ENCODE assay signal across 8 cellular contexts in genomic region chr4:36241771-36242170, GRCh38. TPM values are rescaled to one million over a fixed set of nuclear protein-coding genes. Genes with fewer than 3 reads are reported as not detected.
DNase-seq lines count a peak whose midpoint lies in the region; ATAC-seq, FAIRE-seq and TF ChIP-seq lines count a peak whose summit lies in the region.

No MANE protein-coding gene starts in this region.

- ATAC-seq in GM21390 (IDR thresholded peaks at IDR 0.05; ENCODE audit: unreplicated experiment): peak; percentile 51
- ATAC-seq in effector memory CD8-positive, alpha-beta T cell (replicated peaks): peak; percentile 42

- no peaks in the 10 kb centered on the region for H3K9me3 Mint-ChIP-seq in effector memory CD8-positive, alpha-beta T cell

- H3K4me3 Mint-ChIP-seq in effector memory CD8-positive, alpha-beta T cell: peak overlapping the region; percentile 96

- peak overlapping the region; percentile 95 to 96 for H3K27ac Mint-ChIP-seq in effector memory CD8-positive, alpha-beta T cell

- H3K4me1 Mint-ChIP-seq in effector memory CD8-positive, alpha-beta T cell (ENCODE audit: low read depth in 2 of 2): peaks cover 42 to 58% of the 10 kb centered on the region in 2 donors

- no peaks in the 10 kb centered on the region for H3K27me3 Mint-ChIP-seq in effector memory CD8-positive, alpha-beta T cell

- peaks cover 50% of the 10 kb centered on the region for H3K36me3 Mint-ChIP-seq in effector memory CD8-positive, alpha-beta T cell (ENCODE audit: insufficient read depth)

- FAIRE-seq in GM12891 (lab: Jason Lieb, UNC): no peak

- TF ChIP-seq POLR2A in GM12891 (IDR thresholded peaks at IDR 0.05; ENCODE audit: low read depth, low read length): no peak

- DNase-seq in GM12891 (ENCODE audit: insufficient read length, low spot score) (peak; percentile 21), HPDE6-E6E7 (ENCODE audit: extremely low spot score) (peak; percentile 8), superior temporal gyrus (ENCODE audit: extremely low spot score) (peak; percentile 87), cerebellum (ENCODE audit: low spot score) (no peak), NCI-H82 (lab: John Stamatoyannopoulos, UW) (no peak), SW 1271 (lab: John Stamatoyannopoulos, UW) (no peak)
- no peak for DNase-seq in effector memory CD8-positive, alpha-beta T cell

TF ChIP-seq in GM12891, 5 proteins besides CTCF, POLR2A, EP300 and RAD21:
- no peak for TF ChIP-seq POLR2AphosphoS5 (IDR thresholded peaks at IDR 0.05; ENCODE audit: low read depth, low read length)
- TF ChIP-seq TAF1 (IDR thresholded peaks at IDR 0.05; ENCODE audit: low read depth, low read length): no peak
- no peak for TF ChIP-seq PAX5 (IDR thresholded peaks at IDR 0.05; ENCODE audit: insufficient read depth, low read length, severe bottlenecking)
- TF ChIP-seq SPI1 (IDR thresholded peaks at IDR 0.05; ENCODE audit: low read depth, low read length): no peak
- no peak for TF ChIP-seq POU2F2 (IDR thresholded peaks at IDR 0.05; ENCODE audit: low read depth, low read length)

RNA-seq across cellular contexts. Expression of gene ARAP2, which starts 2.5 kb away (rescaled TPM):
- polyA plus RNA-seq in GM12891 (2012; ENCODE audit: low read depth, missing spikeins): 8.5 TPM
- total RNA-seq in cerebellum: 45.3 TPM

RNA-seq across cellular contexts. Expression of gene DTHD1, which starts 39.6 kb away (rescaled TPM):
- 0.71 TPM for polyA plus RNA-seq in GM12891 (2012; ENCODE audit: low read depth, missing spikeins)
- 2.1 TPM for total RNA-seq in cerebellum

Comparison
In these comparisons a context has a peak if more than half of its experiments do, and no peak if none do; other contexts are left out.
1. DNase-seq: peak in GM12891 (single experiment), HPDE6-E6E7 (single experiment) and superior temporal gyrus (single experiment); none in effector memory CD8-positive, alpha-beta T cell (0 of 3), cerebellum (single experiment), NCI-H82 (single experiment) and SW 1271 (0 of 2).